3 cellular contexts compared by ENCODE assay signal in genomic region chr2:199092419-199092818, GRCh38.
TF ChIP-seq lines count a peak whose summit lies in the region.

No MANE protein-coding gene starts in this region.

TF ChIP-seq in IMR-90, 13 proteins besides CTCF, POLR2A, EP300 and RAD21 (continued from another document):
- TF ChIP-seq MAZ (IDR thresholded peaks at IDR 0.05; ENCODE audit: borderline replicate concordance, low read depth, low read length) (no peak), MXI1 (IDR thresholded peaks at IDR 0.05; ENCODE audit: borderline replicate concordance, low read depth, low read length) (no peak), RCOR1 (IDR thresholded peaks at IDR 0.05; ENCODE audit: insufficient replicate concordance, low read length) (no peak)
- TF ChIP-seq, protein P1, sequence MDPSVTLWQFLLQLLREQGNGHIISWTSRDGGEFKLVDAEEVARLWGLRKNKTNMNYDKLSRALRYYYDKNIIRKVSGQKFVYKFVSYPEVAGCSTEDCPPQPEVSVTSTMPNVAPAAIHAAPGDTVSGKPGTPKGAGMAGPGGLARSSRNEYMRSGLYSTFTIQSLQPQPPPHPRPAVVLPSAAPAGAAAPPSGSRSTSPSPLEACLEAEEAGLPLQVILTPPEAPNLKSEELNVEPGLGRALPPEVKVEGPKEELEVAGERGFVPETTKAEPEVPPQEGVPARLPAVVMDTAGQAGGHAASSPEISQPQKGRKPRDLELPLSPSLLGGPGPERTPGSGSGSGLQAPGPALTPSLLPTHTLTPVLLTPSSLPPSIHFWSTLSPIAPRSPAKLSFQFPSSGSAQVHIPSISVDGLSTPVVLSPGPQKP (IDR thresholded peaks at IDR 0.05; ENCODE audit: borderline replicate concordance, low read depth, low read length) = no peak
- TF ChIP-seq, protein P2, sequence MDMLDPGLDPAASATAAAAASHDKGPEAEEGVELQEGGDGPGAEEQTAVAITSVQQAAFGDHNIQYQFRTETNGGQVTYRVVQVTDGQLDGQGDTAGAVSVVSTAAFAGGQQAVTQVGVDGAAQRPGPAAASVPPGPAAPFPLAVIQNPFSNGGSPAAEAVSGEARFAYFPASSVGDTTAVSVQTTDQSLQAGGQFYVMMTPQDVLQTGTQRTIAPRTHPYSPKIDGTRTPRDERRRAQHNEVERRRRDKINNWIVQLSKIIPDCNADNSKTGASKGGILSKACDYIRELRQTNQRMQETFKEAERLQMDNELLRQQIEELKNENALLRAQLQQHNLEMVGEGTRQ (IDR thresholded peaks at IDR 0.05; ENCODE audit: low read depth, low read length) = no peak
TF ChIP-seq in IMR-90: peak in this region for 0.

TF ChIP-seq in WTC11, 78 proteins besides CTCF, POLR2A, EP300 and RAD21 (continued from another document):
- TF ChIP-seq USF1 (CRISPR knock-in tag; IDR thresholded peaks at IDR 0.05) = no peak
- TF ChIP-seq, protein P3, sequence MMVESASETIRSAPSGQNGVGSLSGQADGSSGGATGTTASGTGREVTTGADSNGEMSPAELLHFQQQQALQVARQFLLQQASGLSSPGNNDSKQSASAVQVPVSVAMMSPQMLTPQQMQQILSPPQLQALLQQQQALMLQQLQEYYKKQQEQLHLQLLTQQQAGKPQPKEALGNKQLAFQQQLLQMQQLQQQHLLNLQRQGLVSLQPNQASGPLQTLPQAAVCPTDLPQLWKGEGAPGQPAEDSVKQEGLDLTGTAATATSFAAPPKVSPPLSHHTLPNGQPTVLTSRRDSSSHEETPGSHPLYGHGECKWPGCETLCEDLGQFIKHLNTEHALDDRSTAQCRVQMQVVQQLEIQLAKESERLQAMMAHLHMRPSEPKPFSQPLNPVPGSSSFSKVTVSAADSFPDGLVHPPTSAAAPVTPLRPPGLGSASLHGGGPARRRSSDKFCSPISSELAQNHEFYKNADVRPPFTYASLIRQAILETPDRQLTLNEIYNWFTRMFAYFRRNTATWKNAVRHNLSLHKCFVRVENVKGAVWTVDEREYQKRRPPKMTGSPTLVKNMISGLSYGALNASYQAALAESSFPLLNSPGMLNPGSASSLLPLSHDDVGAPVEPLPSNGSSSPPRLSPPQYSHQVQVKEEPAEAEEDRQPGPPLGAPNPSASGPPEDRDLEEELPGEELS (CRISPR knock-in tag; IDR thresholded peaks at IDR 0.05) = no peak
- no peak for TF ChIP-seq ZBTB21 (CRISPR knock-in tag; IDR thresholded peaks at IDR 0.05; ENCODE audit: borderline replicate concordance)
- TF ChIP-seq MLX (CRISPR knock-in tag; IDR thresholded peaks at IDR 0.05) = no peak

TF ChIP-seq in SK-N-SH treated with all-trans-retinoic acid at 6 μM for 48 hours, 23 proteins besides CTCF, POLR2A, EP300 and RAD21 (continued from another document):
- TF ChIP-seq, protein P4, sequence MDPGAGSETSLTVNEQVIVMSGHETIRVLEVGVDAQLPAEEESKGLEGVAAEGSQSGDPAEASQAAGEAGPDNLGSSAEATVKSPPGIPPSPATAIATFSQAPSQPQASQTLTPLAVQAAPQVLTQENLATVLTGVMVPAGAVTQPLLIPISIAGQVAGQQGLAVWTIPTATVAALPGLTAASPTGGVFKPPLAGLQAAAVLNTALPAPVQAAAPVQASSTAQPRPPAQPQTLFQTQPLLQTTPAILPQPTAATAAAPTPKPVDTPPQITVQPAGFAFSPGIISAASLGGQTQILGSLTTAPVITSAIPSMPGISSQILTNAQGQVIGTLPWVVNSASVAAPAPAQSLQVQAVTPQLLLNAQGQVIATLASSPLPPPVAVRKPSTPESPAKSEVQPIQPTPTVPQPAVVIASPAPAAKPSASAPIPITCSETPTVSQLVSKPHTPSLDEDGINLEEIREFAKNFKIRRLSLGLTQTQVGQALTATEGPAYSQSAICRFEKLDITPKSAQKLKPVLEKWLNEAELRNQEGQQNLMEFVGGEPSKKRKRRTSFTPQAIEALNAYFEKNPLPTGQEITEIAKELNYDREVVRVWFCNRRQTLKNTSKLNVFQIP (CRISPR knock-in tag; IDR thresholded peaks at IDR 0.05; ENCODE audit: borderline replicate concordance, low read depth) = no peak
- no peak for TF ChIP-seq BACH2 (CRISPR knock-in tag; IDR thresholded peaks at IDR 0.05; ENCODE audit: borderline replicate concordance)
- TF ChIP-seq ZNF70 (CRISPR knock-in tag; IDR thresholded peaks at IDR 0.05) = no peak
- no peak for TF ChIP-seq TCF4 (CRISPR knock-in tag; IDR thresholded peaks at IDR 0.05; ENCODE audit: borderline replicate concordance)
- no peak for TF ChIP-seq ESRRG (CRISPR knock-in tag; IDR thresholded peaks at IDR 0.05)
- TF ChIP-seq PATZ1 (CRISPR knock-in tag; IDR thresholded peaks at IDR 0.05; ENCODE audit: borderline replicate concordance) = no peak
- TF ChIP-seq TOX (CRISPR knock-in tag; IDR thresholded peaks at IDR 0.05; ENCODE audit: borderline replicate concordance) = no peak
- TF ChIP-seq, protein P5, sequence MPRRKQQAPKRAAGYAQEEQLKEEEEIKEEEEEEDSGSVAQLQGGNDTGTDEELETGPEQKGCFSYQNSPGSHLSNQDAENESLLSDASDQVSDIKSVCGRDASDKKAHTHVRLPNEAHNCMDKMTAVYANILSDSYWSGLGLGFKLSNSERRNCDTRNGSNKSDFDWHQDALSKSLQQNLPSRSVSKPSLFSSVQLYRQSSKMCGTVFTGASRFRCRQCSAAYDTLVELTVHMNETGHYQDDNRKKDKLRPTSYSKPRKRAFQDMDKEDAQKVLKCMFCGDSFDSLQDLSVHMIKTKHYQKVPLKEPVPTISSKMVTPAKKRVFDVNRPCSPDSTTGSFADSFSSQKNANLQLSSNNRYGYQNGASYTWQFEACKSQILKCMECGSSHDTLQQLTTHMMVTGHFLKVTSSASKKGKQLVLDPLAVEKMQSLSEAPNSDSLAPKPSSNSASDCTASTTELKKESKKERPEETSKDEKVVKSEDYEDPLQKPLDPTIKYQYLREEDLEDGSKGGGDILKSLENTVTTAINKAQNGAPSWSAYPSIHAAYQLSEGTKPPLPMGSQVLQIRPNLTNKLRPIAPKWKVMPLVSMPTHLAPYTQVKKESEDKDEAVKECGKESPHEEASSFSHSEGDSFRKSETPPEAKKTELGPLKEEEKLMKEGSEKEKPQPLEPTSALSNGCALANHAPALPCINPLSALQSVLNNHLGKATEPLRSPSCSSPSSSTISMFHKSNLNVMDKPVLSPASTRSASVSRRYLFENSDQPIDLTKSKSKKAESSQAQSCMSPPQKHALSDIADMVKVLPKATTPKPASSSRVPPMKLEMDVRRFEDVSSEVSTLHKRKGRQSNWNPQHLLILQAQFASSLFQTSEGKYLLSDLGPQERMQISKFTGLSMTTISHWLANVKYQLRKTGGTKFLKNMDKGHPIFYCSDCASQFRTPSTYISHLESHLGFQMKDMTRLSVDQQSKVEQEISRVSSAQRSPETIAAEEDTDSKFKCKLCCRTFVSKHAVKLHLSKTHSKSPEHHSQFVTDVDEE (CRISPR knock-in tag; IDR thresholded peaks at IDR 0.05) = no peak
- no peak for TF ChIP-seq ZC3H10 (CRISPR knock-in tag; IDR thresholded peaks at IDR 0.05)
- no peak for TF ChIP-seq ZFP3 (CRISPR knock-in tag; IDR thresholded peaks at IDR 0.05)
- TF ChIP-seq GLIS3 (CRISPR knock-in tag; IDR thresholded peaks at IDR 0.05) = no peak
- no peak for TF ChIP-seq ZNF8 (CRISPR knock-in tag; IDR thresholded peaks at IDR 0.05)
- TF ChIP-seq OSR1 (CRISPR knock-in tag; IDR thresholded peaks at IDR 0.05) = no peak
- TF ChIP-seq ARNTL (CRISPR knock-in tag; IDR thresholded peaks at IDR 0.05; ENCODE audit: borderline replicate concordance, low read depth) = no peak
